ENCODE assay signal across 1 cellular context in the genomic region with DNA sequence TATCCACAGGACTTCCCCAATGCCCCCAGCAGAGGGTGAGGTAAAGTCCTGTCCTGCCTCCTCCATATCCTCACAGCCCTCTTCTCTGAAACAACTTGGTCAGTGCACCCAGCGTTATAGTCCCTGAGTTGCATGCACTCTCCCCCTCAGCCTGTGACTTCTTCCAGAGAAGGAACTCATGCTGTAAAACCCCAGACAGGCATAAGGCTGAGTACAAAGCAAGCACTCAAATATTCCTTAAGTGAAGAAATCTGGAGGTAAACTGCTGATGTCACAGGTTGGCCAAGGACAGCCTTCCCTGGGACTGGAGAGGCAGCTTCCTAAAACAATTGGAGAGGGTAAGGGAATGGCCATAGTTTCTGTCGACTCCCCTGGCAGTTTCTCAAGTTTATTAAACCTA.
TF ChIP-seq lines count a peak whose summit lies in the region.

No MANE protein-coding gene starts in this region.

TF ChIP-seq in GM23338, 12 proteins besides CTCF, POLR2A, EP300 and RAD21 (continued from another document):
- TF ChIP-seq, protein P1, sequence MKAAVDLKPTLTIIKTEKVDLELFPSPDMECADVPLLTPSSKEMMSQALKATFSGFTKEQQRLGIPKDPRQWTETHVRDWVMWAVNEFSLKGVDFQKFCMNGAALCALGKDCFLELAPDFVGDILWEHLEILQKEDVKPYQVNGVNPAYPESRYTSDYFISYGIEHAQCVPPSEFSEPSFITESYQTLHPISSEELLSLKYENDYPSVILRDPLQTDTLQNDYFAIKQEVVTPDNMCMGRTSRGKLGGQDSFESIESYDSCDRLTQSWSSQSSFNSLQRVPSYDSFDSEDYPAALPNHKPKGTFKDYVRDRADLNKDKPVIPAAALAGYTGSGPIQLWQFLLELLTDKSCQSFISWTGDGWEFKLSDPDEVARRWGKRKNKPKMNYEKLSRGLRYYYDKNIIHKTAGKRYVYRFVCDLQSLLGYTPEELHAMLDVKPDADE (IDR thresholded peaks at IDR 0.05) = no peak
